Comparison of ENCODE assay signal across 8 cellular contexts in genomic region chr6:106702451-106703110, GRCh38.
A peak's percentile ranks its signal among the peaks of the same experiment; 100 is the strongest.
DNase-seq lines count a peak whose midpoint lies in the region; ATAC-seq and TF ChIP-seq lines count a peak whose summit lies in the region.

No MANE protein-coding gene starts in this region.

- no peak overlapping the region for H3K4me3 ChIP-seq in heart right ventricle

- H3K27ac ChIP-seq in substantia nigra (ENCODE audit: low read depth, low read length, poor library complexity, severe bottlenecking), result no peak overlapping the region
- no peak overlapping the region for H3K27ac ChIP-seq in heart right ventricle

- H3K4me1 ChIP-seq in heart right ventricle, result no peaks in the 10 kb centered on the region

- intact Hi-C loops in heart right ventricle (cut with DNase I), result no loop called here

- H3K9me3 ChIP-seq in heart right ventricle, result no peaks in the 10 kb centered on the region

- H3K36me3 ChIP-seq in heart right ventricle, result no peaks in the 10 kb centered on the region

- TF ChIP-seq CTCF in heart right ventricle (IDR thresholded peaks at IDR 0.05), result no peak

- peak; percentile 98 for ATAC-seq in GM18499 (IDR thresholded peaks at IDR 0.05; ENCODE audit: insufficient read depth, unreplicated experiment)
- peak; percentile 97 for ATAC-seq in HG02571 (IDR thresholded peaks at IDR 0.05; ENCODE audit: unreplicated experiment)
- no peak for ATAC-seq in heart right ventricle

- DNase-seq in NCI-H1105 treated with DMSO at 0.1 percent for 48 hours (lab: John Stamatoyannopoulos, UW) (peak; percentile 93), glomerular visceral epithelial cell (ENCODE audit: extremely low spot score) (peak; percentile 65), substantia nigra (lab: John Stamatoyannopoulos, UW) (no peak), KG1 (lab: John Stamatoyannopoulos, UW) (no peak), cerebellum (ENCODE audit: low spot score) (no peak), heart right ventricle (no peak)

- 60 to 68% methylated on average over 10 of the region's 10 CpGs for WGBS in heart right ventricle, 2 donors

- peaks cover 0 to 32% (median 5%) of the 10 kb centered on the region in 7 donors for H3K27me3 ChIP-seq in heart right ventricle

Comparison
In these comparisons a context has a peak if more than half of its experiments do, and no peak if none do; other contexts are left out.
1. ATAC-seq: peak in GM18499 (single experiment) and HG02571 (single experiment); none in heart right ventricle (0 of 8).
2. DNase-seq: peak in NCI-H1105 treated with DMSO at 0.1 percent for 48 hours (single experiment) and glomerular visceral epithelial cell (single experiment); none in substantia nigra (0 of 49), KG1 (single experiment), cerebellum (single experiment) and heart right ventricle (0 of 2).